Comparison of ENCODE assay signal across 21 cellular contexts in the genomic region with DNA sequence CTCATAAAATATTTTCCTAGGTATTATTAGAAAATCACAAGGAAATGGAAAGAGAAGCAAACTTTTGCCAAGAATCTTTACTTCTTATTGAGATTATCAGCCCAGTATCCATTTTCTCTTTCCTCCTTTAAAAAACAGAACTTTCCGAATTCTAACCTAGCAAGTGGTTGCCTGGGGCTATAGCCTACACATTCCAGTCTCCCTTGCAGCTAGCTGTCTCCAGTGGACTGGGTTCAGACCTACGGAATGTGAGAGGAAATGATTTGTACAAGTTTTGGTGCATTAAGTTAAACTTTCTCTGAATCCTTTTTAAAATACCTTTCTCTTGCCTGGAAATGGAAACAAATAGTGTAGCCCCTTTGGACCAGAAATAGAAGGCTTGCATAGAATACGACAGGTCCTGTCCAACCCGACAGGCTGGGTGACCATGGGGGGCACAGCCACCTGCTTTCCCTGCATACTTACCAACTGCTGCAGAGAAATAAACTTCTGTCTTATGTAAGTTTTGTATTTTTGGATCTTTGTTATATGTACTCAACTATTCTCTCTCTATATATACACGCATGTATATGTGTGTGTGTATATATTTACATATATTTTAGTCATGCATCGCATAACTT.
A peak's percentile ranks its signal among the peaks of the same experiment; 100 is the strongest.
DNase-seq lines count a peak whose midpoint lies in the region; ATAC-seq, FAIRE-seq and TF ChIP-seq lines count a peak whose summit lies in the region.
"Had no signal": no experiment of that assay in that cellular context is flagged by ENCODE, and none has a peak within 500 bp of the region (broad histone marks: within the 10 kb centered on the region; RNA-seq: fewer than 3 reads in every experiment).

No MANE protein-coding gene starts in this region.

- H3K4me3 Mint-ChIP-seq in endodermal cell = no peak overlapping the region
- H3K4me3 Mint-ChIP-seq: CD8-positive, alpha-beta T cell had no signal

- H3K23ac ChIP-seq in mesendoderm (ENCODE audit: low read length) = no peak overlapping the region

- H3K4me3 ChIP-seq in mesendoderm (ENCODE audit: low read length) (no peak overlapping the region), prostate gland (no peak overlapping the region), endodermal cell (ENCODE audit: low read length) (no peak overlapping the region)
- H3K4me3 ChIP-seq: GM23248, HAP-1, SJSA1 had no signal

- H2BK120ac ChIP-seq in mesendoderm (ENCODE audit: low read depth, low read length) = no peak overlapping the region

- H3K4me2 ChIP-seq in mesendoderm (ENCODE audit: low read length) = no peak overlapping the region

- no peak for TF ChIP-seq POLR2A in H54 (IDR thresholded peaks at IDR 0.05; ENCODE audit: low read depth, low read length)
- no peak for TF ChIP-seq POLR2A in prostate gland (IDR thresholded peaks at IDR 0.05)

- H3K27me3 ChIP-seq in mesendoderm (ENCODE audit: insufficient read depth, low read length, poor library complexity) (no peaks in the 10 kb centered on the region), prostate gland (replicated peaks; ENCODE audit: insufficient read depth) (no peaks in the 10 kb centered on the region), endodermal cell (ENCODE audit: control insufficient read depth, insufficient read depth, low read length, poor library complexity, severe bottlenecking) (no peaks in the 10 kb centered on the region)
- H3K27me3 ChIP-seq: SJSA1 had no signal

- peaks cover 7% of the 10 kb centered on the region for H3K9me3 Mint-ChIP-seq in endodermal cell

- no peak overlapping the region for H2BK5ac ChIP-seq in mesendoderm (ENCODE audit: low read length)

- H3K27me3 Mint-ChIP-seq in endodermal cell (ENCODE audit: insufficient read depth) = no peaks in the 10 kb centered on the region

- H3K79me2 ChIP-seq in mesendoderm (ENCODE audit: control insufficient read depth, insufficient read depth, low read length) = no peaks in the 10 kb centered on the region

- H3K27ac Mint-ChIP-seq in endodermal cell = no peak overlapping the region
- H3K27ac Mint-ChIP-seq: CD8-positive, alpha-beta T cell had no signal

- no peak overlapping the region for H3K27ac ChIP-seq in mesendoderm (ENCODE audit: low read depth, low read length)
- H3K27ac ChIP-seq in prostate gland = no peak overlapping the region
- no peak overlapping the region for H3K27ac ChIP-seq in endodermal cell (ENCODE audit: low read depth, low read length)
- H3K27ac ChIP-seq: GM23248, SJSA1 had no signal

- peak; percentile 64 for FAIRE-seq in H54 (lab: Jason Lieb, UNC)

- H3K9ac ChIP-seq in mesendoderm (ENCODE audit: low read length) = no peak overlapping the region
- no peak overlapping the region for H3K9ac ChIP-seq in endodermal cell (ENCODE audit: extremely low read depth, low read length, poor library complexity, severe bottlenecking)
- H3K9ac ChIP-seq: GM23248 had no signal

- H3K18ac ChIP-seq in mesendoderm (ENCODE audit: low read length) = no peak overlapping the region

- H3K56ac ChIP-seq in mesendoderm (ENCODE audit: low read length) = no peak overlapping the region

- no peak overlapping the region for H2AK5ac ChIP-seq in mesendoderm (ENCODE audit: low read length)

- H3K9me3 ChIP-seq in prostate gland (no peaks in the 10 kb centered on the region), endodermal cell (ENCODE audit: control insufficient read depth, low read length) (no peaks in the 10 kb centered on the region)
- H3K9me3 ChIP-seq: Caco-2, HAP-1, SJSA1 had no signal

- TF ChIP-seq CTCF in prostate gland (IDR thresholded peaks at IDR 0.05) (no peak), endodermal cell (conservative IDR thresholded peaks at IDR 0.05) (no peak)

- H4K8ac ChIP-seq in mesendoderm (ENCODE audit: low read depth, low read length) = no peak overlapping the region

- WGBS in mesendoderm (ENCODE audit: extremely low coverage, insufficient coverage, low lambda C conversion rate) = no CpG with 5 or more reads among the region's 6 CpGs
- WGBS in prostate gland = 75% methylated on average over 6 of the region's 6 CpGs
- 80 to 93% methylated on average over 2 to 4 of the region's 6 CpGs for WGBS in endodermal cell (ENCODE audit: insufficient coverage in 1 of 2, insufficient read length in 1 of 2), 2 experiments

- H2BK15ac ChIP-seq in mesendoderm (replicated peaks; ENCODE audit: low read depth) = no peak overlapping the region

- intact Hi-C loops in prostate gland (cut with DNase I) = no loop called here

- H3K36me3 Mint-ChIP-seq in endodermal cell (ENCODE audit: low read depth) = no peaks in the 10 kb centered on the region
- H3K36me3 Mint-ChIP-seq: CD8-positive, alpha-beta T cell had no signal

- no peaks in the 10 kb centered on the region for H3K79me1 ChIP-seq in mesendoderm (ENCODE audit: low read length)

- no peaks in the 10 kb centered on the region for H3K36me3 ChIP-seq in mesendoderm (ENCODE audit: control insufficient read depth, insufficient read depth, low read length)
- no peaks in the 10 kb centered on the region for H3K36me3 ChIP-seq in prostate gland
- H3K36me3 ChIP-seq in endodermal cell (ENCODE audit: control insufficient read depth, insufficient read depth, low read length) = no peaks in the 10 kb centered on the region
- H3K36me3 ChIP-seq: HAP-1, SJSA1 had no signal

- H3K4ac ChIP-seq in mesendoderm (ENCODE audit: low read depth, low read length) = no peak overlapping the region

- H3K4me1 ChIP-seq in mesendoderm (ENCODE audit: control insufficient read depth, low read depth, low read length) = no peaks in the 10 kb centered on the region
- H3K4me1 ChIP-seq in prostate gland (replicated peaks) = no peaks in the 10 kb centered on the region
- no peaks in the 10 kb centered on the region for H3K4me1 ChIP-seq in endodermal cell (ENCODE audit: control insufficient read depth, insufficient read depth, low read length)
- H3K4me1 ChIP-seq: Caco-2, HAP-1, SJSA1 had no signal

- ATAC-seq in HG02938 (IDR thresholded peaks at IDR 0.05; ENCODE audit: unreplicated experiment) = no peak
- ATAC-seq: CD8-positive, alpha-beta T cell; PC-3; Right ventricle myocardium inferior had no signal

- H3K4me1 Mint-ChIP-seq in endodermal cell = peaks cover 4% of the 10 kb centered on the region

- DNase-seq in H54 (ENCODE audit: insufficient read length, low spot score) = no peak
- peak; percentile 32 for DNase-seq in RPMI7951 (ENCODE audit: low read depth)
- DNase-seq in mesendoderm = peak; percentile 14
- no peak for DNase-seq in SHP77 (lab: John Stamatoyannopoulos, UW)
- DNase-seq in prostate gland (ENCODE audit: low spot score) = no peak
- no peak for DNase-seq in endodermal cell
- DNase-seq: Caco-2; CD8-positive, alpha-beta T cell; GM23248; NCI-H1092; NCI-H1436; NCI-H187; NCI-H446; NCI-H524 treated with DMSO at 0.1 percent for 48 hours; NCI-H774; NK-92 treated with Interleukin-12 subunit alpha and Interleukin-12 subunit beta, amount 100 ng/mL, for 24 hours; PC-3 had no signal

- no peak overlapping the region for H4K5ac ChIP-seq in mesendoderm (ENCODE audit: low read length)

Comparison
In these comparisons a context has a peak if more than half of its experiments do, and no peak if none do; other contexts are left out.
1. DNase-seq: peak in RPMI7951 (single experiment) and mesendoderm (single experiment); none in H54 (single experiment), SHP77 (0 of 2), prostate gland (single experiment) and endodermal cell (single experiment).